Comparison of ENCODE assay signal across 14 cellular contexts in the genomic region with DNA sequence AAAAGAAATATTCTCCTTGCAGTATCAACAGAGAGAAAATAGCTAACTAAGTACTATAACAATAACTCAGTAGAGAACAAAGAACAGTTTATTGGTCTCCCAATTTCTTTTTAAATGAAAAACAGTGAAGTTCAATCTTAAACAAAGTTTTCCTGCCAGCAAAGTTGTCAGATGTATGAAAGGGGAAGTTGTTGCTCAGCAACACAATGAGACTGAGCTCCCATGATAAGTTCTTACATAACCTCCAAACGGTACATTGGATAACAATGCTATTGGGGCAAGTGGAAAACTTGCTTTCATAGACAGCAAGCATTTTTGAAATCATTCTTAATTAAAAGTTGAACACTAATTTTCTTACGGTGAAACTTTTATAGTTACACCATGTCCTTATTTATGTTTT.
"Had no signal": no experiment of that assay in that cellular context is flagged by ENCODE, and none has a peak within 500 bp of the region (broad histone marks: within the 10 kb centered on the region; RNA-seq: fewer than 3 reads in every experiment).

No MANE protein-coding gene starts in this region.

- DNase-seq: activated CD4-positive, alpha-beta memory T cell treated with anti-CD3 and anti-CD28 coated beads, Interleukin-2, amount 10 ng/mL, durations not matched to agents 7 days and 5 days; activated gamma-delta T cell; activated naive CD8-positive, alpha-beta T cell treated with anti-CD3 and anti-CD28 coated beads for 36 hours; activated T-cell treated with anti-CD3 and anti-CD28 coated beads, Interleukin-2, amount 50 U/mL, for 48 hours; glutamatergic neuron; mucosa of descending colon; occipital lobe; right lobe of liver; spleen; stimulated activated CD4-positive, alpha-beta T cell treated with anti-CD3 and anti-CD28 coated beads, Interleukin-2, amount 100 ng/mL, for 24 hours; stimulated activated naive CD4-positive, alpha-beta T cell; substantia nigra; trophoblast cell had no signal

- ATAC-seq: mucosa of descending colon; natural killer cell treated with Interleukin-12 subunit alpha and Interleukin-12 subunit beta and Interleukin-15 and Interleukin-18, amount 100 ng/mL, for 72 hours; right lobe of liver had no signal
